2 cellular contexts compared by ENCODE assay signal in genomic region chr10:1375805-1376170, GRCh38.
TF ChIP-seq lines count a peak whose summit lies in the region.

No MANE protein-coding gene starts in this region.

TF ChIP-seq in HepG2, 621 proteins besides CTCF, POLR2A, EP300 and RAD21:
- TF ChIP-seq CHD2 (IDR thresholded peaks at IDR 0.05; ENCODE audit: low read depth, low read length) (no peak), ZNF282 (IDR thresholded peaks at IDR 0.05; ENCODE audit: partially characterized antibody) (peak; percentile 65), PHB2 (IDR thresholded peaks at IDR 0.05; ENCODE audit: partially characterized antibody) (peak; percentile 65), RAD51 (IDR thresholded peaks at IDR 0.05; ENCODE audit: borderline replicate concordance) (0 out of 2 replicates have a peak, but pooled peaks have one; percentile 11), CREB1 (IDR thresholded peaks at IDR 0.05) (peak; percentile 34; the same call in 1 of the 2 replicates), CREB1 (CRISPR knock-in tag; IDR thresholded peaks at IDR 0.05) (no peak), MTA1 (CRISPR knock-in tag; IDR thresholded peaks at IDR 0.05; ENCODE audit: borderline replicate concordance) (no peak), MNT (IDR thresholded peaks at IDR 0.05) (peak; percentile 100), ARNT (IDR thresholded peaks at IDR 0.05) (0 out of 2 replicates have a peak, but pooled peaks have one; percentile 22), FOXP1 (IDR thresholded peaks at IDR 0.05) (0 out of 2 replicates have a peak, but pooled peaks have one; percentile 23), FOXP1 (CRISPR knock-in tag; IDR thresholded peaks at IDR 0.05) (no peak)

TF ChIP-seq in H1, 55 proteins besides CTCF, POLR2A, EP300 and RAD21:
- TF ChIP-seq CEBPB (IDR thresholded peaks at IDR 0.05; ENCODE audit: low read depth, low read length) = no peak
- TF ChIP-seq RBBP5 (IDR thresholded peaks at IDR 0.05; ENCODE audit: borderline replicate concordance, low read depth, low read length) = no peak
- no peak for TF ChIP-seq RFX5 (IDR thresholded peaks at IDR 0.05; ENCODE audit: borderline replicate concordance, low read depth, low read length)
- no peak for TF ChIP-seq KDM5A (IDR thresholded peaks at IDR 0.05; ENCODE audit: low read length)
- TF ChIP-seq FOSL1 (IDR thresholded peaks at IDR 0.05; ENCODE audit: insufficient read depth, low read depth, low read length) = no peak
- TF ChIP-seq CHD7 (IDR thresholded peaks at IDR 0.05; ENCODE audit: insufficient replicate concordance, low read length) = no peak
- TF ChIP-seq TCF12 (IDR thresholded peaks at IDR 0.05; ENCODE audit: low read depth, low read length) = no peak
- TF ChIP-seq MAFK (IDR thresholded peaks at IDR 0.05; ENCODE audit: low read depth, low read length) = no peak
- TF ChIP-seq ASH2L (IDR thresholded peaks at IDR 0.05; ENCODE audit: low read length) = no peak
- TF ChIP-seq SUZ12 (IDR thresholded peaks at IDR 0.05; ENCODE audit: low read length) = no peak
- TF ChIP-seq SAP30 (IDR thresholded peaks at IDR 0.05; ENCODE audit: insufficient read depth, insufficient replicate concordance, low read length) = no peak
- TF ChIP-seq JUN (IDR thresholded peaks at IDR 0.05; ENCODE audit: low read depth, low read length) = no peak
- TF ChIP-seq BACH1 (IDR thresholded peaks at IDR 0.05; ENCODE audit: low read length) = no peak
- no peak for TF ChIP-seq MAX (IDR thresholded peaks at IDR 0.05)
- TF ChIP-seq TBP (IDR thresholded peaks at IDR 0.05; ENCODE audit: low read depth, low read length) = no peak
- TF ChIP-seq CBX8 (IDR thresholded peaks at IDR 0.05; ENCODE audit: borderline replicate concordance, low read depth, low read length) = no peak
- no peak for TF ChIP-seq HDAC6 (IDR thresholded peaks at IDR 0.05; ENCODE audit: low read depth, low read length)
- TF ChIP-seq ATF2 (IDR thresholded peaks at IDR 0.05; ENCODE audit: low read length) = no peak
